1 cellular context compared by ENCODE assay signal in the genomic region with DNA sequence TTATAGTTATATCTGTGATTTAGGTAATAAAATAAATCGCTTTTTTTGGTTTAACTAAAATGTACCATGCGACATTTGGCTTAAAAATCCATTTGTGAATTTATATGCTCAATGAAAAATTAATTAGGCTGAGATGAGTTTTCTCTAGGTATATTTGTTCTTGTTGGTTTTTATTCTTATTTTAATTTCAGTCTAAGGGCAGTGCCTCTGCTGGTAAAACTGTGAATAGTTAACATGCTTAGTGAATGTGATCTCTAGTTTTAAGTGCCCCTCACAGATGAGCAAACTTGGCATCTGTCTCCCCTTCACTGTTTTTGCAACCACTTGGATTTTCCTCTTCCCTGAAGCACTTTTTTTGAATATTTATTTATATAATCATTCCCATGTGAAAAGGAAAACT.
TF ChIP-seq lines count a peak whose summit lies in the region.

No MANE protein-coding gene starts in this region.

TF ChIP-seq in GM23338, 12 proteins besides CTCF, POLR2A, EP300 and RAD21 (continued from another document):
- TF ChIP-seq, protein P1, sequence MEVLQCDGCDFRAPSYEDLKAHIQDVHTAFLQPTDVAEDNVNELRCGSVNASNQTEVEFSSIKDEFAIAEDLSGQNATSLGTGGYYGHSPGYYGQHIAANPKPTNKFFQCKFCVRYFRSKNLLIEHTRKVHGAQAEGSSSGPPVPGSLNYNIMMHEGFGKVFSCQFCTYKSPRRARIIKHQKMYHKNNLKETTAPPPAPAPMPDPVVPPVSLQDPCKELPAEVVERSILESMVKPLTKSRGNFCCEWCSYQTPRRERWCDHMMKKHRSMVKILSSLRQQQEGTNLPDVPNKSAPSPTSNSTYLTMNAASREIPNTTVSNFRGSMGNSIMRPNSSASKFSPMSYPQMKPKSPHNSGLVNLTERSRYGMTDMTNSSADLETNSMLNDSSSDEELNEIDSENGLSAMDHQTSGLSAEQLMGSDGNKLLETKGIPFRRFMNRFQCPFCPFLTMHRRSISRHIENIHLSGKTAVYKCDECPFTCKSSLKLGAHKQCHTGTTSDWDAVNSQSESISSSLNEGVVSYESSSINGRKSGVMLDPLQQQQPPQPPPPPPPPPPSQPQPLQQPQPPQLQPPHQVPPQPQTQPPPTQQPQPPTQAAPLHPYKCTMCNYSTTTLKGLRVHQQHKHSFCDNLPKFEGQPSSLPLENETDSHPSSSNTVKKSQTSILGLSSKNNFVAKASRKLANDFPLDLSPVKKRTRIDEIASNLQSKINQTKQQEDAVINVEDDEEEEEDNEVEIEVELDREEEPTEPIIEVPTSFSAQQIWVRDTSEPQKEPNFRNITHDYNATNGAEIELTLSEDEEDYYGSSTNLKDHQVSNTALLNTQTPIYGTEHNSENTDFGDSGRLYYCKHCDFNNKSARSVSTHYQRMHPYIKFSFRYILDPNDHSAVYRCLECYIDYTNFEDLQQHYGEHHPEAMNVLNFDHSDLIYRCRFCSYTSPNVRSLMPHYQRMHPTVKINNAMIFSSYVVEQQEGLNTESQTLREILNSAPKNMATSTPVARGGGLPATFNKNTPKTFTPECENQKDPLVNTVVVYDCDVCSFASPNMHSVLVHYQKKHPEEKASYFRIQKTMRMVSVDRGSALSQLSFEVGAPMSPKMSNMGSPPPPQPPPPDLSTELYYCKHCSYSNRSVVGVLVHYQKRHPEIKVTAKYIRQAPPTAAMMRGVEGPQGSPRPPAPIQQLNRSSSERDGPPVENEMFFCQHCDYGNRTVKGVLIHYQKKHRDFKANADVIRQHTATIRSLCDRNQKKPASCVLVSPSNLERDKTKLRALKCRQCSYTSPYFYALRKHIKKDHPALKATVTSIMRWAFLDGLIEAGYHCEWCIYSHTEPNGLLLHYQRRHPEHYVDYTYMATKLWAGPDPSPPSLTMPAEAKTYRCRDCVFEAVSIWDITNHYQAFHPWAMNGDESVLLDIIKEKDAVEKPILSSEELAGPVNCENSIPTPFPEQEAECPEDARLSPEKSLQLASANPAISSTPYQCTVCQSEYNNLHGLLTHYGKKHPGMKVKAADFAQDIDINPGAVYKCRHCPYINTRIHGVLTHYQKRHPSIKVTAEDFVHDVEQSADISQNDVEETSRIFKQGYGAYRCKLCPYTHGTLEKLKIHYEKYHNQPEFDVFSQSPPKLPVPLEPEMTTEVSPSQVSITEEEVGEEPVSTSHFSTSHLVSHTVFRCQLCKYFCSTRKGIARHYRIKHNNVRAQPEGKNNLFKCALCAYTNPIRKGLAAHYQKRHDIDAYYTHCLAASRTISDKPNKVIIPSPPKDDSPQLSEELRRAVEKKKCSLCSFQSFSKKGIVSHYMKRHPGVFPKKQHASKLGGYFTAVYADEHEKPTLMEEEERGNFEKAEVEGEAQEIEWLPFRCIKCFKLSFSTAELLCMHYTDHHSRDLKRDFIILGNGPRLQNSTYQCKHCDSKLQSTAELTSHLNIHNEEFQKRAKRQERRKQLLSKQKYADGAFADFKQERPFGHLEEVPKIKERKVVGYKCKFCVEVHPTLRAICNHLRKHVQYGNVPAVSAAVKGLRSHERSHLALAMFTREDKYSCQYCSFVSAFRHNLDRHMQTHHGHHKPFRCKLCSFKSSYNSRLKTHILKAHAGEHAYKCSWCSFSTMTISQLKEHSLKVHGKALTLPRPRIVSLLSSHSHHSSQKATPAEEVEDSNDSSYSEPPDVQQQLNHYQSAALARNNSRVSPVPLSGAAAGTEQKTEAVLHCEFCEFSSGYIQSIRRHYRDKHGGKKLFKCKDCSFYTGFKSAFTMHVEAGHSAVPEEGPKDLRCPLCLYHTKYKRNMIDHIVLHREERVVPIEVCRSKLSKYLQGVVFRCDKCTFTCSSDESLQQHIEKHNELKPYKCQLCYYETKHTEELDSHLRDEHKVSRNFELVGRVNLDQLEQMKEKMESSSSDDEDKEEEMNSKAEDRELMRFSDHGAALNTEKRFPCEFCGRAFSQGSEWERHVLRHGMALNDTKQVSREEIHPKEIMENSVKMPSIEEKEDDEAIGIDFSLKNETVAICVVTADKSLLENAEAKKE (CRISPR knock-in tag; IDR thresholded peaks at IDR 0.05), result no peak
